1 cellular context compared by ENCODE assay signal in the genomic region with DNA sequence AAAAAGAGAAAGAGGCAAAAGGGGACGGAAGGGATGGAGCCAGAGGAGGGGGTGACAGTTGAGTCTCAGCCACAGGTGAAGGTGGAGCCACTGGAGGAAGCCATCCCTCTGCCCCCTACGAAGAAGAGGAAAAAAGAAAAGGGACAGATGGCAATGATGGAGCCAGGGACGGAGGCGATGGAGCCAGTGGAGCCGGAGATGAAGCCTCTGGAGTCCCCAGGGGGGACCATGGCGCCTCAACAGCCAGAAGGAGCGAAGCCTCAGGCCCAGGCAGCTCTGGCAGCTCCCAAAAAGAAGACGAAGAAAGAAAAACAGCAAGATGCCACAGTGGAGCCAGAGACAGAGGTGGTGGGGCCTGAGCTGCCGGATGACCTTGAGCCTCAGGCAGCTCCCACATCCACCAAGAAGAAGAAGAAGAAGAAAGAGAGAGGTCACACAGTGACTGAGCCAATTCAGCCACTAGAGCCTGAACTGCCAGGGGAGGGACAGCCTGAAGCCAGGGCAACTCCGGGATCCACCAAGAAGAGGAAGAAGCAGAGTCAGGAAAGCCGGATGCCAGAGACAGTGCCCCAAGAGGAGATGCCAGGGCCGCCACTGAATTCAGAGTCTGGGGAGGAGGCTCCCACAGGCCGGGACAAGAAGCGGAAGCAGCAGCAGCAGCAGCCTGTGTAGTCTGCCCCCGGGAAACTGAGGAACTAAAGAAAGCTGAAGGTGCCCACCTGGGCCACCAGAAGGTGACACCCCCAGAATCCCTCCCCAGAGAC.
TF ChIP-seq lines count a peak whose summit lies in the region.

No MANE protein-coding gene starts in this region.

TF ChIP-seq in HCT116, 20 proteins besides CTCF, POLR2A, EP300 and RAD21 (continued from another document):
- TF ChIP-seq YY1 (IDR thresholded peaks at IDR 0.05; ENCODE audit: extremely low read depth, insufficient replicate concordance, low read depth, low read length) (no peak), EZH2phosphoT487 (IDR thresholded peaks at IDR 0.05; ENCODE audit: borderline replicate concordance) (no peak), FOSL1 (IDR thresholded peaks at IDR 0.05; ENCODE audit: low read depth) (no peak), ZFX (IDR thresholded peaks at IDR 0.05) (no peak), EGR1 (IDR thresholded peaks at IDR 0.05; ENCODE audit: low read depth) (no peak), CBX3 (IDR thresholded peaks at IDR 0.05; ENCODE audit: low read depth) (no peak), JUND (IDR thresholded peaks at IDR 0.05) (no peak), SRF (IDR thresholded peaks at IDR 0.05; ENCODE audit: low read depth) (no peak), TCF7L2 (IDR thresholded peaks at IDR 0.05; ENCODE audit: borderline replicate concordance, extremely low read depth, insufficient read depth, insufficient read length) (no peak), SIN3A (IDR thresholded peaks at IDR 0.05; ENCODE audit: low read depth) (no peak)
- TF ChIP-seq, protein P1, sequence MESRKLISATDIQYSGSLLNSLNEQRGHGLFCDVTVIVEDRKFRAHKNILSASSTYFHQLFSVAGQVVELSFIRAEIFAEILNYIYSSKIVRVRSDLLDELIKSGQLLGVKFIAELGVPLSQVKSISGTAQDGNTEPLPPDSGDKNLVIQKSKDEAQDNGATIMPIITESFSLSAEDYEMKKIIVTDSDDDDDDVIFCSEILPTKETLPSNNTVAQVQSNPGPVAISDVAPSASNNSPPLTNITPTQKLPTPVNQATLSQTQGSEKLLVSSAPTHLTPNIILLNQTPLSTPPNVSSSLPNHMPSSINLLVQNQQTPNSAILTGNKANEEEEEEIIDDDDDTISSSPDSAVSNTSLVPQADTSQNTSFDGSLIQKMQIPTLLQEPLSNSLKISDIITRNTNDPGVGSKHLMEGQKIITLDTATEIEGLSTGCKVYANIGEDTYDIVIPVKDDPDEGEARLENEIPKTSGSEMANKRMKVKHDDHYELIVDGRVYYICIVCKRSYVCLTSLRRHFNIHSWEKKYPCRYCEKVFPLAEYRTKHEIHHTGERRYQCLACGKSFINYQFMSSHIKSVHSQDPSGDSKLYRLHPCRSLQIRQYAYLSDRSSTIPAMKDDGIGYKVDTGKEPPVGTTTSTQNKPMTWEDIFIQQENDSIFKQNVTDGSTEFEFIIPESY (IDR thresholded peaks at IDR 0.05; ENCODE audit: extremely low read depth, insufficient replicate concordance, low read length): no peak
- TF ChIP-seq, protein P2, sequence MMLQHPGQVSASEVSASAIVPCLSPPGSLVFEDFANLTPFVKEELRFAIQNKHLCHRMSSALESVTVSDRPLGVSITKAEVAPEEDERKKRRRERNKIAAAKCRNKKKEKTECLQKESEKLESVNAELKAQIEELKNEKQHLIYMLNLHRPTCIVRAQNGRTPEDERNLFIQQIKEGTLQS (IDR thresholded peaks at IDR 0.05): no peak
